ENCODE assay signal across 18 cellular contexts in genomic region chr2:11938196-11938595, GRCh38.
DNase-seq lines count a peak whose midpoint lies in the region; ATAC-seq, FAIRE-seq and TF ChIP-seq lines count a peak whose summit lies in the region.
"Had no signal": no experiment of that assay in that cellular context is flagged by ENCODE, and none has a peak within 500 bp of the region (broad histone marks: within the 10 kb centered on the region; RNA-seq: fewer than 3 reads in every experiment).

No MANE protein-coding gene starts in this region.

- DNase-seq in HFFc6: peak; percentile 65
- DNase-seq in bronchial epithelial cell (ENCODE audit: low read depth): peak; percentile 71
- peak; percentile 90 for DNase-seq in left ventricle myocardium superior
- peak; percentile 47 for DNase-seq in stomach
- no peak for DNase-seq in EL
- no peak for DNase-seq in endodermal cell
- DNase-seq: activated naive CD8-positive, alpha-beta T cell treated with anti-CD3 and anti-CD28 coated beads, Interleukin-2, amount 10 ng/mL, durations not matched to agents 7 days and 5 days; erythroblast; midbrain; NCI-H446 treated with DMSO at 0.1 percent for 48 hours; stimulated activated CD4-positive, alpha-beta T cell treated with anti-CD3 and anti-CD28 coated beads, Interleukin-4, amount 100 ng/mL, for 24 hours; T-helper 17 cell had no signal

- ATAC-seq in left ventricle myocardium superior (peak; percentile 97), GM21576 (IDR thresholded peaks at IDR 0.05; ENCODE audit: unreplicated experiment) (no peak)
- ATAC-seq: activated CD4-positive, CD25-positive, alpha-beta regulatory T cell treated with anti-CD3 and anti-CD28 coated beads, Interleukin-2, amount 50 U/mL, for 24 hours; HCT116; stimulated activated effector memory CD8-positive, alpha-beta T cell treated with anti-CD3 and anti-CD28 coated beads, Interleukin-12 subunit alpha, Interleukin-12 subunit beta, amount 100 ng/mL, for 72 hours; T-helper 17 cell had no signal

- H3K36me3 ChIP-seq in bronchial epithelial cell (ENCODE audit: control insufficient read depth, insufficient read depth, low read length) (no peaks in the 10 kb centered on the region), stomach (no peaks in the 10 kb centered on the region), endodermal cell (ENCODE audit: control insufficient read depth, insufficient read depth, low read length) (no peaks in the 10 kb centered on the region)

- intact Hi-C loops in left ventricle myocardium superior (cut with micrococcal nuclease): no loop called here
- intact Hi-C loops in stomach (cut with DNase I; ENCODE audit: low total_unique reads): no loop called here

- H3K4me3 ChIP-seq in bronchial epithelial cell (ENCODE audit: low read depth, low read length) (no peak overlapping the region), stomach (no peak overlapping the region), endodermal cell (ENCODE audit: low read length) (no peak overlapping the region)

- H3K4me1 Mint-ChIP-seq in HFFc6 (ENCODE audit: low read depth) (peaks cover 13% of the 10 kb centered on the region; the same call in 1 of the 2 replicates), endodermal cell (peaks cover 9% of the 10 kb centered on the region)
- H3K4me1 Mint-ChIP-seq: stimulated activated effector memory CD8-positive, alpha-beta T cell treated with anti-CD3 and anti-CD28 coated beads, Interleukin-12 subunit alpha, Interleukin-12 subunit beta, amount 100 ng/mL, for 72 hours had no signal

- H3K9me3 Mint-ChIP-seq in HFFc6 (no peaks in the 10 kb centered on the region), endodermal cell (no peaks in the 10 kb centered on the region)
- H3K9me3 Mint-ChIP-seq: stimulated activated effector memory CD8-positive, alpha-beta T cell treated with anti-CD3 and anti-CD28 coated beads, Interleukin-12 subunit alpha, Interleukin-12 subunit beta, amount 100 ng/mL, for 72 hours had no signal

- no peak overlapping the region for H3K9ac ChIP-seq in endodermal cell (ENCODE audit: extremely low read depth, low read length, poor library complexity, severe bottlenecking)

- TF ChIP-seq POLR2A in stomach (IDR thresholded peaks at IDR 0.05): no peak

- no peak for TF ChIP-seq EP300 in stomach (IDR thresholded peaks at IDR 0.05)

- H3K9me3 ChIP-seq in stomach (no peaks in the 10 kb centered on the region), endodermal cell (ENCODE audit: control insufficient read depth, low read length) (no peaks in the 10 kb centered on the region)

- peak; percentile 80 for FAIRE-seq in bronchial epithelial cell (lab: Jason Lieb, UNC)
- FAIRE-seq: RCC 7860 had no signal

- no peak overlapping the region for H3K27ac Mint-ChIP-seq in HFFc6
- no peak overlapping the region for H3K27ac Mint-ChIP-seq in endodermal cell
- H3K27ac Mint-ChIP-seq: activated naive CD8-positive, alpha-beta T cell treated with anti-CD3 and anti-CD28 coated beads, Interleukin-2, amount 10 ng/mL, durations not matched to agents 7 days and 5 days; stimulated activated effector memory CD8-positive, alpha-beta T cell treated with anti-CD3 and anti-CD28 coated beads, Interleukin-12 subunit alpha, Interleukin-12 subunit beta, amount 100 ng/mL, for 72 hours; T-helper 17 cell had no signal

- no peaks in the 10 kb centered on the region for H3K4me1 ChIP-seq in stomach
- no peaks in the 10 kb centered on the region for H3K4me1 ChIP-seq in endodermal cell (ENCODE audit: control insufficient read depth, insufficient read depth, low read length)

- H3K27ac ChIP-seq in stomach (peak overlapping the region in 1 of 5 donors; percentile 13), endodermal cell (ENCODE audit: low read depth, low read length) (no peak overlapping the region)
- H3K27ac ChIP-seq: C4-2B had no signal

- no peak for TF ChIP-seq CTCF in HFFc6 (IDR thresholded peaks at IDR 0.05)
- TF ChIP-seq CTCF in bronchial epithelial cell (IDR thresholded peaks at IDR 0.05; ENCODE audit: insufficient read depth, low read length, severe bottlenecking): no peak
- no peak for TF ChIP-seq CTCF in stomach (IDR thresholded peaks at IDR 0.05)
- no peak for TF ChIP-seq CTCF in endodermal cell (conservative IDR thresholded peaks at IDR 0.05)

- 69 to 79% (median 71%) methylated on average over 11 of the region's 11 CpGs for WGBS in stomach, 5 donors
- WGBS in endodermal cell (ENCODE audit: insufficient coverage in 1 of 2, insufficient read length in 1 of 2), 2 experiments: 91 to 93% methylated on average over 8 to 11 of the region's 11 CpGs

- H3K27me3 ChIP-seq in bronchial epithelial cell (ENCODE audit: control insufficient read depth, insufficient read depth, low read length): no peaks in the 10 kb centered on the region
- H3K27me3 ChIP-seq in stomach: no peaks in the 10 kb centered on the region
- no peaks in the 10 kb centered on the region for H3K27me3 ChIP-seq in endodermal cell (ENCODE audit: control insufficient read depth, insufficient read depth, low read length, poor library complexity, severe bottlenecking)

- H3K36me3 Mint-ChIP-seq in HFFc6 (ENCODE audit: low read depth) (no peaks in the 10 kb centered on the region), endodermal cell (ENCODE audit: low read depth) (no peaks in the 10 kb centered on the region)
- H3K36me3 Mint-ChIP-seq: activated naive CD8-positive, alpha-beta T cell treated with anti-CD3 and anti-CD28 coated beads, Interleukin-2, amount 10 ng/mL, durations not matched to agents 7 days and 5 days; stimulated activated effector memory CD8-positive, alpha-beta T cell treated with anti-CD3 and anti-CD28 coated beads, Interleukin-12 subunit alpha, Interleukin-12 subunit beta, amount 100 ng/mL, for 72 hours had no signal

- H3K27me3 Mint-ChIP-seq in HFFc6 (ENCODE audit: insufficient read depth): peaks cover 3% of the 10 kb centered on the region
- H3K27me3 Mint-ChIP-seq in endodermal cell (ENCODE audit: insufficient read depth): no peaks in the 10 kb centered on the region

- H3K4me3 Mint-ChIP-seq in HFFc6: no peak overlapping the region
- no peak overlapping the region for H3K4me3 Mint-ChIP-seq in endodermal cell
- H3K4me3 Mint-ChIP-seq: activated naive CD8-positive, alpha-beta T cell treated with anti-CD3 and anti-CD28 coated beads, Interleukin-2, amount 10 ng/mL, durations not matched to agents 7 days and 5 days; stimulated activated effector memory CD8-positive, alpha-beta T cell treated with anti-CD3 and anti-CD28 coated beads, Interleukin-12 subunit alpha, Interleukin-12 subunit beta, amount 100 ng/mL, for 72 hours; T-helper 17 cell had no signal

Comparison
In these comparisons a context has a peak if more than half of its experiments do, and no peak if none do; other contexts are left out.
1. DNase-seq: peak in HFFc6 (single experiment), bronchial epithelial cell (single experiment), left ventricle myocardium superior (single experiment) and stomach (single experiment); none in EL (single experiment) and endodermal cell (single experiment).